8 cellular contexts compared by ENCODE assay signal in genomic region chr10:101063162-101063525, GRCh38. TPM values are rescaled to one million over a fixed set of nuclear protein-coding genes. Genes with fewer than 3 reads are reported as not detected.
DNase-seq lines count a peak whose midpoint lies in the region; ATAC-seq and TF ChIP-seq lines count a peak whose summit lies in the region.

No MANE protein-coding gene starts in this region.

- no peak overlapping the region for H3K27ac Mint-ChIP-seq in H9
- H3K27ac Mint-ChIP-seq in natural killer cell, result no peak overlapping the region

- POLR2A ChIA-PET in AG04449 (lab: Yijun Ruan, JAX), result interaction anchor here (3.5 kb wide), 1 partner anchor 21 kb away, joined by 16 read pairs; no protein-coding TSS in a partner anchor

- no peak overlapping the region for H3K14ac ChIP-seq in H9 (ENCODE audit: insufficient read depth, low read length)

- H3K18ac ChIP-seq in H9 (ENCODE audit: insufficient read length, low read depth, low read length), result no peak overlapping the region

- H3K36me3 Mint-ChIP-seq in H9 (ENCODE audit: insufficient read depth in 1 of 3, low read depth in 3 of 3) (no peaks in the 10 kb centered on the region; a peak in 1 of 7 replicates), natural killer cell (no peaks in the 10 kb centered on the region)

- H3K23me2 ChIP-seq in H9 (ENCODE audit: insufficient read length, low read depth, low read length, poor library complexity, severe bottlenecking), result peaks cover 42% of the 10 kb centered on the region

- H3K9me3 ChIP-seq in H9 (ENCODE audit: control insufficient read depth, low read depth, low read length), result no peaks in the 10 kb centered on the region
- no peaks in the 10 kb centered on the region for H3K9me3 ChIP-seq in prostate gland

- H3K9ac ChIP-seq in H9 (ENCODE audit: extremely low read depth, insufficient read length, low read length), result no peak overlapping the region

- H4K8ac ChIP-seq in H9 (replicated peaks; ENCODE audit: insufficient read length, low read depth, low read length), result no peak overlapping the region

- no peak overlapping the region for H3T11ph ChIP-seq in H9 (ENCODE audit: low read length)

- peak overlapping the region; percentile 96 for H3K4me3 ChIP-seq in AG04449 (ENCODE audit: low read depth, low read length)
- peak overlapping the region; percentile 18 for H3K4me3 ChIP-seq in astrocyte of the spinal cord (ENCODE audit: low read depth, low read length)
- H3K4me3 ChIP-seq in prostate gland, result no peak overlapping the region
- H3K4me3 ChIP-seq in lower leg skin (ENCODE audit: low read depth, poor library complexity, severe bottlenecking), result no peak overlapping the region

- H3K4me1 ChIP-seq in H9 (ENCODE audit: insufficient read depth, low read length) (no peaks in the 10 kb centered on the region; the same call in 1 of the 2 replicates), prostate gland (replicated peaks) (peaks cover 5% of the 10 kb centered on the region)

- no peak for TF ChIP-seq POLR2A in prostate gland (IDR thresholded peaks at IDR 0.05)
- no peak for TF ChIP-seq POLR2A in lower leg skin (IDR thresholded peaks at IDR 0.05)

- no peak overlapping the region for H2BK120ac ChIP-seq in H9 (ENCODE audit: low read depth, low read length, poor library complexity, severe bottlenecking)

- no peaks in the 10 kb centered on the region for H4K20me1 ChIP-seq in H9 (ENCODE audit: control insufficient read depth, insufficient read depth, insufficient read length)

- no CpG with 5 or more reads among the region's 11 CpGs for WGBS in H9 (ENCODE audit: extremely low coverage, insufficient read length, low lambda C conversion rate)
- WGBS in prostate gland, result 44% methylated on average over 11 of the region's 11 CpGs
- WGBS in lower leg skin, 2 donors, result 26 to 39% methylated on average over 11 of the region's 11 CpGs

- no peak overlapping the region for H3K4ac ChIP-seq in H9 (ENCODE audit: low read depth, low read length)

- H3K79me2 ChIP-seq in H9 (ENCODE audit: insufficient read depth, low read length), result no peaks in the 10 kb centered on the region

- H3K27ac ChIP-seq in H9 (ENCODE audit: insufficient read length, low read depth, low read length) (no peak overlapping the region), prostate gland (no peak overlapping the region)

- ATAC-seq in natural killer cell (no peak), HG03442 (IDR thresholded peaks at IDR 0.05; ENCODE audit: unreplicated experiment) (no peak)

- H3K9me3 Mint-ChIP-seq in H9, result no peaks in the 10 kb centered on the region; a peak in 1 of 5 replicates
- H3K9me3 Mint-ChIP-seq in natural killer cell, result no peaks in the 10 kb centered on the region

- H2BK15ac ChIP-seq in H9 (ENCODE audit: low read depth, low read length), result no peak overlapping the region

- peak overlapping the region in 1 of 2 experiments; percentile 68; a peak in 4 of 5 replicates for H3K4me3 Mint-ChIP-seq in H9
- H3K4me3 Mint-ChIP-seq in natural killer cell, result peak overlapping the region; percentile 75

- H3K23ac ChIP-seq in H9 (ENCODE audit: insufficient read length, low read depth, low read length), result no peak overlapping the region

- no peak overlapping the region for H2AFZ ChIP-seq in H9 (ENCODE audit: low read length)

- DNase-seq in AG04449 (ENCODE audit: low read depth, low spot score) (no peak), H9 (no peak), astrocyte of the spinal cord (ENCODE audit: low read depth, low spot score) (no peak), natural killer cell (no peak), prostate gland (ENCODE audit: low spot score) (no peak), lower leg skin (ENCODE audit: low spot score in 2 of 2) (no peak), NCI-H1436 treated with DMSO at 0.1 percent for 48 hours (lab: John Stamatoyannopoulos, UW) (no peak)

- no peak for TF ChIP-seq CTCF in AG04449 (IDR thresholded peaks at IDR 0.05; ENCODE audit: insufficient read depth, low read length, missing control alignments)
- no peak for TF ChIP-seq CTCF in H9 (conservative IDR thresholded peaks at IDR 0.05)
- no peak for TF ChIP-seq CTCF in astrocyte of the spinal cord (IDR thresholded peaks at IDR 0.05; ENCODE audit: low read depth, low read length)
- no peak for TF ChIP-seq CTCF in natural killer cell (IDR thresholded peaks at IDR 0.05)
- no peak for TF ChIP-seq CTCF in prostate gland (IDR thresholded peaks at IDR 0.05)
- no peak for TF ChIP-seq CTCF in lower leg skin (IDR thresholded peaks at IDR 0.05)

- no peak overlapping the region for H2BK12ac ChIP-seq in H9 (ENCODE audit: insufficient read length, low read depth, low read length)

- peaks cover 31 to 41% of the 10 kb centered on the region in 2 experiments for H3K4me1 Mint-ChIP-seq in H9
- H3K4me1 Mint-ChIP-seq in natural killer cell, result peaks cover 30 to 55% of the 10 kb centered on the region in 2 donors

- peak overlapping the region; percentile 98 for H3K4me2 ChIP-seq in H9 (ENCODE audit: insufficient read depth, insufficient read length, low read length)

- in situ Hi-C loops in astrocyte of the spinal cord (cut with HindIII; ENCODE audit: low sequenced_read_pairs), result no loop called here

- peaks cover 64% of the 10 kb centered on the region for H3K27me3 Mint-ChIP-seq in H9 (ENCODE audit: low read depth)
- peaks cover 26 to 29% of the 10 kb centered on the region in 2 donors for H3K27me3 Mint-ChIP-seq in natural killer cell (ENCODE audit: low read depth in 2 of 2)

- H4K91ac ChIP-seq in H9 (ENCODE audit: insufficient read length, low read depth, low read length), result no peak overlapping the region

- no peak overlapping the region for H2BK20ac ChIP-seq in H9 (ENCODE audit: low read depth, low read length, poor library complexity, severe bottlenecking)

- no peak overlapping the region for H4K5ac ChIP-seq in H9 (ENCODE audit: insufficient read length, low read depth, low read length)

- H3K56ac ChIP-seq in H9 (ENCODE audit: insufficient read length, low read depth, low read length), result no peak overlapping the region

- peaks cover 45% of the 10 kb centered on the region for H3K27me3 ChIP-seq in H9 (ENCODE audit: insufficient read depth, low read length)
- H3K27me3 ChIP-seq in prostate gland (replicated peaks; ENCODE audit: insufficient read depth), result no peaks in the 10 kb centered on the region

- no peaks in the 10 kb centered on the region for H3K36me3 ChIP-seq in prostate gland

- intact Hi-C loops in natural killer cell (cut with micrococcal nuclease), result no loop called here
- intact Hi-C loops in prostate gland (cut with DNase I), result no loop called here
- intact Hi-C loops in lower leg skin (cut with DNase I; ENCODE audit: low total_unique reads), result no loop called here

- H3K79me1 ChIP-seq in H9 (ENCODE audit: insufficient read depth, low read depth, low read length, poor library complexity, severe bottlenecking), result no peaks in the 10 kb centered on the region

- H2BK5ac ChIP-seq in H9 (ENCODE audit: insufficient read length, low read length), result no peak overlapping the region

- CTCF ChIA-PET in AG04449 (lab: Yijun Ruan, JAX), result interaction anchor here (1.1 to 34.2 kb wide), 8 partner anchors 6 to 79 kb away, joined by 4 to 1481 read pairs (median 30); partner anchors contain the start of genes PDZD7 and SFXN3

- no peak overlapping the region for H2AK5ac ChIP-seq in H9 (ENCODE audit: insufficient read length, low read length)

RNA-seq across cellular contexts. Expression of gene KAZALD1, which starts 1.4 kb away (rescaled TPM):
- total RNA-seq in H9 (2021), result 2.9 and 3.6 TPM in 2 replicates
- under 1 TPM in 1 of 3 donors, not detected in 2; 0.49 TPM for total RNA-seq in natural killer cell
- 10 to 100 TPM in 1 of 2 donors, 1 to 10 TPM in 1; 9.8 to 24.4 TPM for total RNA-seq in prostate gland
- 1 to 10 TPM; 2.2 to 6.1 (median 2.7) TPM for total RNA-seq in lower leg skin

RNA-seq across cellular contexts. Expression of gene SFXN3, which starts 32.1 kb away (rescaled TPM):
- total RNA-seq in H9 (2021), result 2.8 and 3.4 TPM in 2 replicates
- 10 to 100 TPM; 59.7 to 74.5 (median 68.9) TPM for total RNA-seq in natural killer cell
- 10 to 100 TPM; 20.7 to 65.4 TPM for total RNA-seq in prostate gland
- total RNA-seq in lower leg skin, result 100 to 1,000 TPM in 1 of 4 donors, 10 to 100 TPM in 3; 55.5 to 127 (median 79.6) TPM

RNA-seq across cellular contexts. Expression of gene PDZD7, which starts 32.2 kb away (rescaled TPM):
- total RNA-seq in H9 (2021) (1.7 and 2.0 TPM in 2 replicates), natural killer cell (1 to 10 TPM in 1 of 3 donors, under 1 TPM in 2; 0.35 to 1.2 (median 0.52) TPM), prostate gland (1 to 10 TPM in 1 of 2 donors, under 1 TPM in 1; 0.82 to 1.5 TPM), lower leg skin (1 to 10 TPM; 1.5 to 9.0 (median 3.5) TPM)

Comparison
In these comparisons a context has a peak if more than half of its experiments do, and no peak if none do; other contexts are left out.
1. H3K4me3 ChIP-seq: peak in AG04449 (single experiment) and astrocyte of the spinal cord (single experiment); none in prostate gland (0 of 2) and lower leg skin (single experiment).